In the genomic region with DNA sequence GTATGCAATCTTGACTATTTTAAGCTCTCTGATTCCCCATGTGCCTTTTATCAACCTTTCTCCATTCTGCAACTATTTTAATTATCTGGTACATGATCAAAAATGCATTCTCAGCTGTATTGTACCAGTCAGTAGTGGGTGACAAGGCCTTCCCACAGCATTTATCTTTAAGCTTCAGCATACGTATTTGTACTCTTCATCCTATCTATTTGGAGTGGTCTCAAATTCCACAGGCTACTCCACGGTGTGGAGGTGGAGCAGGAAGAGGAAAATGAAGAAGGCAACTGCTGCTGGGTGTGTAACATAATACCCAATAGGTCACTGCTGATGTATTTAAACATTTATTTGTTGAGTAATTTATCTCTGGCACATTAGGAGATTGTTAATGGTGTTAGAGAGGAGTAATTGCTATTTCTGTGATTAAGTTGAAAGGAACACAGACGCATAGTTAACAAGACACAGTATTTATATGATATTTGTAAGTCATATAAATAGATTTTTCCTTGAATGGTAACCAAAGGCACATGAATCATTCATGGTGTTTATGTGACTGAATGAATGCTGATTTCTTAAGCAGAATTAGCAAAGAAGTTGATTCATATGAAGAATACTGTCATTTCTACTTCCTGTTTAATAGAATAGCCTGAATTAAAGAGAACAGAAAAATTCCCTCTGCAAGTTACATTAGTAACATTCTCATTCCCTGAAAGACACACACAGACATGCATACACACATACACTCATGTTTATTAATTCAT, we compare ENCODE assay signal across 11 cellular contexts.
DNase-seq lines count a peak whose midpoint lies in the region; ATAC-seq, FAIRE-seq and TF ChIP-seq lines count a peak whose summit lies in the region.
"Had no signal": no experiment of that assay in that cellular context is flagged by ENCODE, and none has a peak within 500 bp of the region (broad histone marks: within the 10 kb centered on the region; RNA-seq: fewer than 3 reads in every experiment).

No MANE protein-coding gene starts in this region.

- no peaks in the 10 kb centered on the region for H3K4me1 ChIP-seq in kidney (ENCODE audit: control insufficient read depth in 1 of 2, insufficient read depth in 1 of 2, low read depth in 1 of 2, low read length in 2 of 2)

- H3K9ac ChIP-seq in kidney (ENCODE audit: low read length in 2 of 2): no peak overlapping the region

- DNase-seq in CD1c-positive myeloid dendritic cell (ENCODE audit: extremely low spot score) (peak; percentile 90), NCI-H510A (lab: John Stamatoyannopoulos, UW) (peak; percentile 49), fibroblast of villous mesenchyme (ENCODE audit: low read depth) (peak; percentile 42), amygdala (lab: John Stamatoyannopoulos, UW) (no peak), kidney (no peak), kidney glomerular epithelial cell (lab: John Stamatoyannopoulos, UW) (no peak)
- DNase-seq: activated CD4-positive, alpha-beta T cell treated with anti-CD3 and anti-CD28 coated beads, Interleukin-2, amount 50 U/mL, for 4 hours; GF-D8; NCI-H1694 treated with DMSO at 0.1 percent for 48 hours had no signal

- H3K4me3 ChIP-seq in fibroblast of villous mesenchyme (ENCODE audit: low read depth, low read length) (no peak overlapping the region), kidney (ENCODE audit: low read length in 2 of 2) (no peak overlapping the region)

- no peak overlapping the region for H3K27ac ChIP-seq in kidney (ENCODE audit: low read depth in 2 of 2, low read length in 2 of 2)

- no peaks in the 10 kb centered on the region for H3K9me3 ChIP-seq in kidney (ENCODE audit: control insufficient read depth in 1 of 2, low read length in 2 of 2)

- intact Hi-C loops in kidney (cut with DNase I): no loop called here

- no peaks in the 10 kb centered on the region for H3K36me3 ChIP-seq in kidney (ENCODE audit: control insufficient read depth in 1 of 2, insufficient read depth in 2 of 2, low read length in 2 of 2)

- no peak for TF ChIP-seq CTCF in fibroblast of villous mesenchyme (IDR thresholded peaks at IDR 0.05; ENCODE audit: insufficient read depth, low read depth, low read length)
- no peak for TF ChIP-seq CTCF in kidney (IDR thresholded peaks at IDR 0.05; ENCODE audit: borderline replicate concordance, extremely low read depth, insufficient read depth)

- ATAC-seq in GM21619 (IDR thresholded peaks at IDR 0.05; ENCODE audit: unreplicated experiment) (peak; percentile 52), GM21825 (IDR thresholded peaks at IDR 0.05; ENCODE audit: unreplicated experiment) (no peak)

- FAIRE-seq in kidney (lab: Jason Lieb, UNC): no peak

Comparison
In these comparisons a context has a peak if more than half of its experiments do, and no peak if none do; other contexts are left out.
1. DNase-seq: peak in CD1c-positive myeloid dendritic cell (single experiment), NCI-H510A (single experiment) and fibroblast of villous mesenchyme (single experiment); none in amygdala (0 of 56), kidney (single experiment) and kidney glomerular epithelial cell (single experiment).